Comparison of ENCODE assay signal across 8 cellular contexts in genomic region chr12:110581951-110582285, GRCh38. TPM values are rescaled to one million over a fixed set of nuclear protein-coding genes. Genes with fewer than 3 reads are reported as not detected.
DNase-seq lines count a peak whose midpoint lies in the region; ATAC-seq and TF ChIP-seq lines count a peak whose summit lies in the region.

No MANE protein-coding gene starts in this region.

- peaks cover 54% of the 10 kb centered on the region for H4K20me1 ChIP-seq in smooth muscle cell (ENCODE audit: low read depth)

- H3K4me3 ChIP-seq in right cardiac atrium (ENCODE audit: low read length) (peak overlapping the region; percentile 95), smooth muscle cell (peak overlapping the region; percentile 96)

- no peaks in the 10 kb centered on the region for H3K36me3 ChIP-seq in smooth muscle cell (ENCODE audit: low read depth)

- DNase-seq in NCI-H2171 treated with DMSO at 0.1 percent for 48 hours (lab: John Stamatoyannopoulos, UW) = peak; percentile 13
- DNase-seq in NCI-H2171 (lab: John Stamatoyannopoulos, UW) = no peak
- no peak for DNase-seq in activated B cell treated with CpG ODN at 0.5 μM for 24 hours
- DNase-seq in right cardiac atrium = no peak
- no peak for DNase-seq in smooth muscle cell (lab: John Stamatoyannopoulos, UW; ENCODE audit: unreplicated experiment)
- no peak for DNase-seq in GM10248 (ENCODE audit: extremely low spot score)
- no peak for DNase-seq in Ammon's horn (ENCODE audit: low spot score)
- no peak for DNase-seq in KG1 (lab: John Stamatoyannopoulos, UW)

- H3K9me3 ChIP-seq in right cardiac atrium (ENCODE audit: control insufficient read depth, low read length) = no peaks in the 10 kb centered on the region
- no peaks in the 10 kb centered on the region for H3K9me3 ChIP-seq in smooth muscle cell (replicated peaks; ENCODE audit: low read depth)

- peak overlapping the region; percentile 91 for H3K4me2 ChIP-seq in smooth muscle cell

- peaks cover 13% of the 10 kb centered on the region for H3K36me3 Mint-ChIP-seq in activated B cell treated with CpG ODN at 0.5 μM for 24 hours (ENCODE audit: low read depth)

- no peaks in the 10 kb centered on the region for H3K27me3 ChIP-seq in right cardiac atrium (ENCODE audit: control insufficient read depth, insufficient read depth)
- no peaks in the 10 kb centered on the region for H3K27me3 ChIP-seq in smooth muscle cell (ENCODE audit: low read depth)

- H3K27me3 Mint-ChIP-seq in activated B cell treated with CpG ODN at 0.5 μM for 24 hours = no peaks in the 10 kb centered on the region

- TF ChIP-seq CTCF in activated B cell treated with CpG ODN at 0.5 μM for 24 hours (IDR thresholded peaks at IDR 0.05) (no peak), smooth muscle cell (IDR thresholded peaks at IDR 0.05; ENCODE audit: borderline replicate concordance, insufficient read depth, poor library complexity, severe bottlenecking) (no peak), GM10248 (IDR thresholded peaks at IDR 0.05; ENCODE audit: control extremely low read depth, extremely low read depth, low read depth, missing control alignments) (no peak)

- H3K4me3 Mint-ChIP-seq in activated B cell treated with CpG ODN at 0.5 μM for 24 hours = peak overlapping the region; percentile 90

- CTCF ChIA-PET in activated B cell treated with CpG ODN at 0.5 μM for 24 hours (lab: Charles Lee) = interaction anchor here (1.1 to 1.2 kb wide), 2 partner anchors 19 to 132 kb away, joined by 3 read pairs; partner anchors contain the start of gene ARPC3
- CTCF ChIA-PET in GM10248 (lab: Yijun Ruan, JAX) = interaction anchor here (1.9 to 2.5 kb wide), 2 partner anchors 18 to 132 kb away, joined by 5 to 12 read pairs; partner anchors contain the start of gene ARPC3

- H3K4me1 Mint-ChIP-seq in activated B cell treated with CpG ODN at 0.5 μM for 24 hours = peaks cover 75% of the 10 kb centered on the region

- POLR2A ChIA-PET in activated B cell treated with CpG ODN at 0.5 μM for 24 hours (lab: Charles Lee) = interaction anchor here (0.6 to 4.5 kb wide), 3 partner anchors 19 to 132 kb away, joined by 4 to 50 read pairs (median 5); partner anchors contain the start of gene ARPC3
- POLR2A ChIA-PET in GM10248 (lab: Yijun Ruan, JAX) = no interaction called here

- intact Hi-C loops in activated B cell treated with CpG ODN at 0.5 μM for 24 hours (cut with micrococcal nuclease) (loop anchor here (1.0 to 2.0 kb wide), 2 partner anchors 19 to 29 kb away; no protein-coding TSS in a partner anchor), right cardiac atrium (cut with DNase I) (loop anchor here in 1 of 4 donors (5.0 kb wide), 1 partner anchor 35 kb away; no protein-coding TSS in a partner anchor)

- peaks cover 13% of the 10 kb centered on the region for H3K4me1 ChIP-seq in right cardiac atrium (ENCODE audit: control insufficient read depth, insufficient read depth, low read length)
- peaks cover 17% of the 10 kb centered on the region for H3K4me1 ChIP-seq in smooth muscle cell (ENCODE audit: low read depth)

- H3K27ac ChIP-seq in right cardiac atrium (ENCODE audit: low read length) (peak overlapping the region; percentile 82), smooth muscle cell (ENCODE audit: low read depth) (peak overlapping the region; percentile 15)

- peak overlapping the region; percentile 84 for H3K27ac Mint-ChIP-seq in activated B cell treated with CpG ODN at 0.5 μM for 24 hours

- WGBS in right cardiac atrium = 5% methylated on average over 9 of the region's 9 CpGs
- 7% methylated on average over 9 of the region's 9 CpGs for WGBS in smooth muscle cell (ENCODE audit: low lambda C conversion rate)

- ATAC-seq in activated B cell treated with CpG ODN at 0.5 μM for 24 hours (ENCODE audit: low read depth) (no peak), right cardiac atrium (peak; percentile 9 to 15)

- H3K9ac ChIP-seq in smooth muscle cell (ENCODE audit: low read depth) = peak overlapping the region; percentile 77

- H3F3A ChIP-seq in smooth muscle cell (ENCODE audit: low read depth) = peaks cover 6% of the 10 kb centered on the region

- H3K9me3 Mint-ChIP-seq in activated B cell treated with CpG ODN at 0.5 μM for 24 hours = no peaks in the 10 kb centered on the region

- peaks cover 53% of the 10 kb centered on the region for H3K79me2 ChIP-seq in smooth muscle cell (ENCODE audit: low read depth)

- no peak overlapping the region for H2AFZ ChIP-seq in smooth muscle cell (ENCODE audit: low read depth)

RNA-seq across cellular contexts. Expression of gene PPTC7, which starts 1.2 kb away (rescaled TPM):
- total RNA-seq in activated B cell treated with CpG ODN at 0.5 μM for 24 hours (34.5 and 40.8 TPM in 2 replicates), right cardiac atrium (10 to 100 TPM; 46.6 to 82.8 (median 56.6) TPM), smooth muscle cell (8.9 and 9.4 TPM in 2 replicates)
- polyA plus RNA-seq in right cardiac atrium (31.5 TPM), smooth muscle cell (3.6 and 4.5 TPM in 2 replicates)

RNA-seq across cellular contexts. Expression of gene TCTN1, which starts 32.0 kb away (rescaled TPM):
- total RNA-seq in activated B cell treated with CpG ODN at 0.5 μM for 24 hours = 22.4 and 29.5 TPM in 2 replicates
- total RNA-seq in right cardiac atrium = 10 to 100 TPM; 37.0 to 47.0 (median 42.4) TPM
- polyA plus RNA-seq in right cardiac atrium = 33.7 TPM
- 26.4 and 28.4 TPM in 2 replicates for total RNA-seq in smooth muscle cell
- 22.5 and 26.2 TPM in 2 replicates for polyA plus RNA-seq in smooth muscle cell
